10 cellular contexts compared by ENCODE assay signal in the genomic region with DNA sequence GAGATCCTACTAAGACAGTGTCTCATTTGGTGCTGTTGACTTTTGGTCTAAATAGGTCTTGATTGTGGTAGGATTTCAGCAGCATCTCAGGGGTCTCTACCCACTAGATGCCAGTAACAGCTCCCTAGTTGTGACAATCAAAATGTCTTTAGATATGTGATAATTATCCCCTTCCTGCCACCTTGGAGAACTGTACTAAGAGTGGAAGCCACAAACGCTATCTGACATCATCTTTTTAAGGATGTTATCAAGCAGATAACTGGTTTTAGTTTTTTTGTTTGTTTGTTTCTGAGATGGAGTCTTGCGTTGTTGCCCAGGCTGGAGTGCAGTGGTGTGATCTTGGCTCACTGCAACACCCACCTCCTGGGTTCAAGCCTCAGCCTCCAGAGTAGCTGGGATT.
"Had no signal": no experiment of that assay in that cellular context is flagged by ENCODE, and none has a peak within 500 bp of the region (broad histone marks: within the 10 kb centered on the region; RNA-seq: fewer than 3 reads in every experiment).

No MANE protein-coding gene starts in this region.

- H3K4me3 Mint-ChIP-seq: neural crest cell; stimulated activated naive CD8-positive, alpha-beta T cell treated with anti-CD3 and anti-CD28 coated beads, Interleukin-15, Interleukin-2, amounts not matched to agents 100 ng/mL and 50 ng/mL, for 24 hours had no signal

- H3K27me3 ChIP-seq: cardiac muscle cell, heart left ventricle, ovary, upper lobe of right lung had no signal

- H3K27me3 Mint-ChIP-seq: stimulated activated naive CD8-positive, alpha-beta T cell treated with anti-CD3 and anti-CD28 coated beads, Interleukin-15, Interleukin-2, amounts not matched to agents 100 ng/mL and 50 ng/mL, for 24 hours had no signal

- ATAC-seq: heart left ventricle, upper lobe of right lung had no signal

- H3K9me3 Mint-ChIP-seq: neural crest cell; stimulated activated naive CD8-positive, alpha-beta T cell treated with anti-CD3 and anti-CD28 coated beads, Interleukin-15, Interleukin-2, amounts not matched to agents 100 ng/mL and 50 ng/mL, for 24 hours had no signal

- DNase-seq: activated CD4-positive, CD25-positive, alpha-beta regulatory T cell; activated gamma-delta T cell; heart left ventricle; mammary epithelial cell; ovary; stimulated activated CD4-positive, alpha-beta T cell treated with anti-CD3 and anti-CD28 coated beads, Interleukin-2, amount 100 ng/mL, for 48 hours; upper lobe of right lung had no signal

- H3K4me3 ChIP-seq: cardiac muscle cell, heart left ventricle, ovary, upper lobe of right lung had no signal

- H3K27ac ChIP-seq: cardiac muscle cell, ovary, upper lobe of right lung had no signal

- H3K36me3 ChIP-seq: ovary, upper lobe of right lung had no signal

- H3K27ac Mint-ChIP-seq: stimulated activated naive CD8-positive, alpha-beta T cell treated with anti-CD3 and anti-CD28 coated beads, Interleukin-15, Interleukin-2, amounts not matched to agents 100 ng/mL and 50 ng/mL, for 24 hours had no signal

- H3K9me3 ChIP-seq: heart left ventricle, ovary, upper lobe of right lung had no signal
